ENCODE assay signal across 12 cellular contexts in genomic region chr2:137826373-137827372, GRCh38.
DNase-seq lines count a peak whose midpoint lies in the region; ATAC-seq and TF ChIP-seq lines count a peak whose summit lies in the region.
"Had no signal": no experiment of that assay in that cellular context is flagged by ENCODE, and none has a peak within 500 bp of the region (broad histone marks: within the 10 kb centered on the region; RNA-seq: fewer than 3 reads in every experiment).

No MANE protein-coding gene starts in this region.

- ATAC-seq in HG02588 (IDR thresholded peaks at IDR 0.05; ENCODE audit: unreplicated experiment) (peak; percentile 98), HG03442 (IDR thresholded peaks at IDR 0.05; ENCODE audit: unreplicated experiment) (peak; percentile 98)
- ATAC-seq in stimulated activated effector memory CD8-positive, alpha-beta T cell treated with anti-CD3 and anti-CD28 coated beads, Interleukin-12 subunit alpha, Interleukin-12 subunit beta, amount 100 ng/mL, for 72 hours: peak; percentile 74

- CTCF ChIA-PET in Calu3 (lab: Charles Lee): no interaction called here

- H3K27me3 Mint-ChIP-seq in Calu3 (ENCODE audit: unreplicated experiment): no peaks in the 10 kb centered on the region

- no peak for TF ChIP-seq CTCF in Calu3 (IDR thresholded peaks at IDR 0.05; ENCODE audit: unreplicated experiment)

- peak; percentile 23 for DNase-seq in NCI-H82 (lab: John Stamatoyannopoulos, UW)
- DNase-seq in NCI-H82 treated with DMSO at 0.1 percent for 48 hours (lab: John Stamatoyannopoulos, UW; ENCODE audit: unreplicated experiment): no peak
- no peak for DNase-seq in stimulated activated effector memory CD8-positive, alpha-beta T cell treated with anti-CD3 and anti-CD28 coated beads, Interleukin-12 subunit alpha, Interleukin-12 subunit beta, amount 100 ng/mL, for 72 hours (ENCODE audit: low spot score in 2 of 2)
- DNase-seq in Calu3: no peak
- DNase-seq in NCI-H2029 (lab: John Stamatoyannopoulos, UW): no peak
- DNase-seq in activated naive CD4-positive, alpha-beta T cell treated with anti-CD3 and anti-CD28 coated beads, Interleukin-2, amount 50 U/mL, for 16 hours: no peak
- DNase-seq: hippocampal formation, NCI-H345, transverse colon had no signal

- no peaks in the 10 kb centered on the region for H3K9me3 Mint-ChIP-seq in stimulated activated effector memory CD8-positive, alpha-beta T cell treated with anti-CD3 and anti-CD28 coated beads, Interleukin-12 subunit alpha, Interleukin-12 subunit beta, amount 100 ng/mL, for 72 hours
- H3K9me3 Mint-ChIP-seq in Calu3 (ENCODE audit: low read depth, unreplicated experiment): peaks cover 7% of the 10 kb centered on the region
- H3K9me3 Mint-ChIP-seq: activated T-helper 1 cell treated with anti-CD3 and anti-CD28 coated beads, Interleukin-12 subunit alpha, Interleukin-12 subunit beta, Interleukin-2, Interleukin-4 antibody, amounts not matched to agents 30 ng/mL and 10 ng/mL and 1 ng/mL, durations not matched to agents 14 hours and 24 hours and 36 hours had no signal

- no TSS peak for BruUV-seq in Calu3 (replicated peaks; lab: Mats Ljungman, UMichigan)

- H3K36me3 Mint-ChIP-seq in stimulated activated effector memory CD8-positive, alpha-beta T cell treated with anti-CD3 and anti-CD28 coated beads, Interleukin-12 subunit alpha, Interleukin-12 subunit beta, amount 100 ng/mL, for 72 hours: no peaks in the 10 kb centered on the region
- H3K36me3 Mint-ChIP-seq in Calu3 (ENCODE audit: insufficient read depth, unreplicated experiment): no peaks in the 10 kb centered on the region

- no peak overlapping the region for H3K4me3 Mint-ChIP-seq in stimulated activated effector memory CD8-positive, alpha-beta T cell treated with anti-CD3 and anti-CD28 coated beads, Interleukin-12 subunit alpha, Interleukin-12 subunit beta, amount 100 ng/mL, for 72 hours
- no peak overlapping the region for H3K4me3 Mint-ChIP-seq in Calu3 (ENCODE audit: low read depth, unreplicated experiment)
- H3K4me3 Mint-ChIP-seq: activated T-helper 1 cell treated with anti-CD3 and anti-CD28 coated beads, Interleukin-12 subunit alpha, Interleukin-12 subunit beta, Interleukin-2, Interleukin-4 antibody, amounts not matched to agents 30 ng/mL and 10 ng/mL and 1 ng/mL, durations not matched to agents 14 hours and 24 hours and 36 hours had no signal

- intact Hi-C loops in Calu3 (cut with micrococcal nuclease; ENCODE audit: unreplicated experiment): no loop called here

- H3K27ac Mint-ChIP-seq in stimulated activated effector memory CD8-positive, alpha-beta T cell treated with anti-CD3 and anti-CD28 coated beads, Interleukin-12 subunit alpha, Interleukin-12 subunit beta, amount 100 ng/mL, for 72 hours: no peak overlapping the region
- no peak overlapping the region for H3K27ac Mint-ChIP-seq in Calu3 (ENCODE audit: unreplicated experiment)
- H3K27ac Mint-ChIP-seq: activated T-helper 1 cell treated with anti-CD3 and anti-CD28 coated beads, Interleukin-12 subunit alpha, Interleukin-12 subunit beta, Interleukin-2, Interleukin-4 antibody, amounts not matched to agents 30 ng/mL and 10 ng/mL and 1 ng/mL, durations not matched to agents 14 hours and 24 hours and 36 hours had no signal

- H3K4me1 Mint-ChIP-seq in stimulated activated effector memory CD8-positive, alpha-beta T cell treated with anti-CD3 and anti-CD28 coated beads, Interleukin-12 subunit alpha, Interleukin-12 subunit beta, amount 100 ng/mL, for 72 hours: no peaks in the 10 kb centered on the region
- H3K4me1 Mint-ChIP-seq in Calu3 (ENCODE audit: low read depth, unreplicated experiment): no peaks in the 10 kb centered on the region
